In the genomic region with DNA sequence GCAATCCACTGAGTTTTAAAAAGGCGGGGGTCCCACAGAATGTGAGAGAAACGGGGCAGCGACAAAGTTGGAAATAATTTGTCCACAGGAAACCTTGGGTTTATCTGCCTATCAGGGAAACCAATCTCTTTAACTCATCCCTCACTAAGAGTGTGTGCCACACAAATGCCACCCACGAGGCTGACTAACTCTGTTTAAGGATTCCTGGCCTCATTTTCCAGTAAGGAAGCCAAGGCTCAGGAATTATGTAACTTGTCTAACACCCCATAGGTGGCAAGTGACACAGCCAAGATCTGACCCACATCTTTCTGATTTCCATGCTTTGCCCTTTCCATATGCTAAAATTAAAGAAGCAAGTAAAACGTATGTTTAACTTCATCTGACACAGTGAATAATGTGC, we compare ENCODE assay signal across 17 cellular contexts.
DNase-seq lines count a peak whose midpoint lies in the region; ATAC-seq lines count a peak whose summit lies in the region.
"Had no signal": no experiment of that assay in that cellular context is flagged by ENCODE, and none has a peak within 500 bp of the region (broad histone marks: within the 10 kb centered on the region; RNA-seq: fewer than 3 reads in every experiment).

No MANE protein-coding gene starts in this region.

- no peak for DNase-seq in Right ventricle myocardium inferior (ENCODE audit: missing footprints)
- no peak for DNase-seq in cardiac septum (ENCODE audit: low spot score)
- peak; percentile 26 for DNase-seq in cerebellum (ENCODE audit: low spot score)
- DNase-seq in midbrain (lab: John Stamatoyannopoulos, UW), result peak; percentile 1
- DNase-seq in superior temporal gyrus (ENCODE audit: extremely low spot score), result peak; percentile 79
- DNase-seq in SHP77 (lab: John Stamatoyannopoulos, UW), result no peak
- DNase-seq in HK-2 (ENCODE audit: unreplicated experiment), result no peak
- DNase-seq: Caco-2, GF-D8, HCEC 1CT, NCI-H1105, NCI-H2081 treated with DMSO at 0.1 percent for 48 hours, NCI-H748 treated with DMSO at 0.1 percent for 48 hours, SIG-M5 had no signal

- ATAC-seq in Right ventricle myocardium inferior, result peak; percentile 59
- ATAC-seq in HG03439 (IDR thresholded peaks at IDR 0.05; ENCODE audit: unreplicated experiment), result no peak
- ATAC-seq: GM23338, K562 had no signal

- intact Hi-C loops in Right ventricle myocardium inferior (cut with DNase I), result no loop called here
- intact Hi-C loops in cardiac septum (cut with DNase I), result no loop called here

Comparison
In these comparisons a context has a peak if more than half of its experiments do, and no peak if none do; other contexts are left out.
1. DNase-seq: peak in cerebellum (single experiment), midbrain (single experiment) and superior temporal gyrus (single experiment); none in Right ventricle myocardium inferior (single experiment), cardiac septum (single experiment), SHP77 (0 of 2) and HK-2 (single experiment).